ENCODE assay signal across 28 cellular contexts in the genomic region with DNA sequence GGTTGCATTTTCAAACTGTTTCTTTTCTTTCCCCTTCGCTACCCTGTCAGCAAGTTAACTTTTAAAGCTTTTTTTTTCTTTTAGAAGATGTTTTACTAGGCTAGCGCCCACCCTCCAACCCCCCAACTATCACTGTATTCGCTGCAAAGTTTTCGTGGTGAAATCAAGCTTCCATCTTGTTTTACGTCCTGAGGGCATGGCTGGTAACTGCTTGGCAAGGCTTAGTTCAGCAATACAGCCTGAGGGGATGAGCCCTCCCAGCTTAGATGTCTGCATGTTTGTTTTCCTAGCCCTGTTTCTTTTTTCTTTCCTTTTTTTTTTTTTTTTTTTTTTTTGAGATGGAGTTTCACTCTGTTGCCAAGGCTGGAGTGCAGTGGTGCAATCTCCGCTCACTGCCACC.
"Had no signal": no experiment of that assay in that cellular context is flagged by ENCODE, and none has a peak within 500 bp of the region (broad histone marks: within the 10 kb centered on the region; RNA-seq: fewer than 3 reads in every experiment).

No MANE protein-coding gene starts in this region.

- ATAC-seq: activated CD8-positive, alpha-beta memory T cell treated with anti-CD3 and anti-CD28 coated beads, Interleukin-2, amount 10 ng/mL, durations not matched to agents 7 days and 5 days; activated CD8-positive, alpha-beta T cell treated with anti-CD3 and anti-CD28 coated beads, Interleukin-2, amount 10 ng/mL, durations not matched to agents 7 days and 5 days; activated naive CD4-positive, alpha-beta T cell treated with anti-CD3 and anti-CD28 coated beads, Interleukin-2, amount 50 U/mL, for 72 hours; activated T-cell treated with anti-CD3 and anti-CD28 coated beads, Interleukin-2, amount 50 U/mL, for 72 hours; foreskin keratinocyte; heart left ventricle; left lobe of liver; lower lobe of right lung; natural killer cell; right lobe of liver had no signal

- H3K27ac Mint-ChIP-seq: activated CD8-positive, alpha-beta memory T cell treated with anti-CD3 and anti-CD28 coated beads, Interleukin-2, amount 10 ng/mL, durations not matched to agents 7 days and 5 days; activated CD8-positive, alpha-beta T cell treated with anti-CD3 and anti-CD28 coated beads, Interleukin-2, amount 10 ng/mL, durations not matched to agents 7 days and 5 days; activated naive CD4-positive, alpha-beta T cell treated with anti-CD3 and anti-CD28 coated beads, Interleukin-2, amount 50 U/mL, for 72 hours; activated T-cell treated with anti-CD3 and anti-CD28 coated beads, Interleukin-2, amount 50 U/mL, for 72 hours; natural killer cell; progenitor cell of endocrine pancreas had no signal

- H3K4me1 Mint-ChIP-seq: activated CD8-positive, alpha-beta memory T cell treated with anti-CD3 and anti-CD28 coated beads, Interleukin-2, amount 10 ng/mL, durations not matched to agents 7 days and 5 days; central memory CD8-positive, alpha-beta T cell; natural killer cell had no signal

- H3K36me3 Mint-ChIP-seq: activated CD8-positive, alpha-beta memory T cell treated with anti-CD3 and anti-CD28 coated beads, Interleukin-2, amount 10 ng/mL, durations not matched to agents 7 days and 5 days had no signal

- DNase-seq: activated CD8-positive, alpha-beta memory T cell treated with anti-CD3 and anti-CD28 coated beads, Interleukin-2, amount 10 ng/mL, durations not matched to agents 7 days and 5 days; activated CD8-positive, alpha-beta T cell treated with anti-CD3 and anti-CD28 coated beads, Interleukin-2, amount 10 ng/mL, durations not matched to agents 7 days and 5 days; activated naive CD4-positive, alpha-beta T cell; activated T-cell treated with anti-CD3 and anti-CD28 coated beads for 4 hours; activated T-cell treated with anti-CD3 and anti-CD28 coated beads, Interleukin-2, amount 50 U/mL, for 72 hours; dermis blood vessel endothelial cell; effector CD4-positive, alpha-beta T cell; foreskin keratinocyte; heart left ventricle; hypothalamus; kidney glomerular epithelial cell; lower lobe of right lung; mesenchymal stem cell; natural killer cell; ovary; right lobe of liver; stimulated activated CD4-positive, alpha-beta T cell treated with anti-CD3 and anti-CD28 coated beads, Interleukin-2, amount 100 ng/mL, for 48 hours; stimulated activated naive CD4-positive, alpha-beta T cell treated with Interleukin-2 at 50 U/mL for 16 hours; T-helper 2 cell had no signal

- H3K27ac ChIP-seq: breast epithelium, esophagus muscularis mucosa, foreskin keratinocyte, heart left ventricle, lower lobe of right lung, ovary, right lobe of liver, thoracic aorta, upper lobe of left lung, vagina had no signal

- H3K4me3 Mint-ChIP-seq: activated CD8-positive, alpha-beta memory T cell treated with anti-CD3 and anti-CD28 coated beads, Interleukin-2, amount 10 ng/mL, durations not matched to agents 7 days and 5 days; activated CD8-positive, alpha-beta T cell treated with anti-CD3 and anti-CD28 coated beads, Interleukin-2, amount 10 ng/mL, durations not matched to agents 7 days and 5 days; activated T-cell treated with anti-CD3 and anti-CD28 coated beads, Interleukin-2, amount 50 U/mL, for 72 hours; central memory CD8-positive, alpha-beta T cell; natural killer cell had no signal

- H3K4me1 ChIP-seq: breast epithelium, esophagus muscularis mucosa, foreskin keratinocyte, heart left ventricle, lower lobe of right lung, right lobe of liver, upper lobe of left lung, vagina had no signal

- H3K9me3 ChIP-seq: esophagus muscularis mucosa, lower lobe of right lung, ovary, right lobe of liver, thoracic aorta, vagina had no signal

- H3K27me3 Mint-ChIP-seq: activated CD8-positive, alpha-beta memory T cell treated with anti-CD3 and anti-CD28 coated beads, Interleukin-2, amount 10 ng/mL, durations not matched to agents 7 days and 5 days; central memory CD8-positive, alpha-beta T cell; progenitor cell of endocrine pancreas had no signal

- H3K27me3 ChIP-seq: breast epithelium, esophagus muscularis mucosa, foreskin keratinocyte, heart left ventricle, ovary, right lobe of liver, upper lobe of left lung, vagina had no signal

- H3K4me3 ChIP-seq: breast epithelium, esophagus muscularis mucosa, lower lobe of right lung, ovary, right lobe of liver, thoracic aorta, upper lobe of left lung, vagina had no signal

- H3K36me3 ChIP-seq: breast epithelium, esophagus muscularis mucosa, heart left ventricle, lower lobe of right lung, ovary, right lobe of liver, thoracic aorta, upper lobe of left lung, vagina had no signal
